12 cellular contexts compared by ENCODE assay signal in genomic region chr22:20751185-20751851, GRCh38. TPM values are rescaled to one million over a fixed set of nuclear protein-coding genes. Genes with fewer than 3 reads are reported as not detected.
A peak's percentile ranks its signal among the peaks of the same experiment; 100 is the strongest.
DNase-seq lines count a peak whose midpoint lies in the region; ATAC-seq and TF ChIP-seq lines count a peak whose summit lies in the region.
"Had no signal": no experiment of that assay in that cellular context is flagged by ENCODE, and none has a peak within 500 bp of the region (broad histone marks: within the 10 kb centered on the region; RNA-seq: fewer than 3 reads in every experiment).

No MANE protein-coding gene starts in this region.

- H3K9me2 ChIP-seq in GM23338 (ENCODE audit: insufficient read depth): no peaks in the 10 kb centered on the region

- TF ChIP-seq CTCF in GM23338 (conservative IDR thresholded peaks at IDR 0.05; ENCODE audit: low read depth in 2 of 2) (peak; percentile 30 to 54; a peak in 2 of 4 replicates), fibroblast of villous mesenchyme (IDR thresholded peaks at IDR 0.05; ENCODE audit: insufficient read depth, low read depth, low read length) (peak; percentile 9), prostate gland (IDR thresholded peaks at IDR 0.05) (no peak), GM20000 (IDR thresholded peaks at IDR 0.05; ENCODE audit: extremely low read depth, missing control alignments) (no peak)

- H3K36me3 Mint-ChIP-seq in GM23338 (ENCODE audit: low read depth): peaks cover 2% of the 10 kb centered on the region; the same call in 1 of the 3 replicates

- ATAC-seq in GM23338: peak; percentile 90

- no peaks in the 10 kb centered on the region for H3K4me1 Mint-ChIP-seq in GM23338

- H3K4me2 ChIP-seq in GM23338: no peak overlapping the region

- intact Hi-C loops in prostate gland (cut with DNase I): no loop called here

- H3K27me3 ChIP-seq in GM23338 (ENCODE audit: insufficient read depth) (no peaks in the 10 kb centered on the region), SJCRH30 (no peaks in the 10 kb centered on the region), prostate gland (replicated peaks; ENCODE audit: insufficient read depth) (no peaks in the 10 kb centered on the region)

- H3K79me2 ChIP-seq in GM23338 (replicated peaks; ENCODE audit: insufficient read depth): no peaks in the 10 kb centered on the region

- H3K9me3 ChIP-seq in SJCRH30 (replicated peaks) (no peaks in the 10 kb centered on the region), prostate gland (no peaks in the 10 kb centered on the region)
- H3K9me3 ChIP-seq: thoracic aorta had no signal

- peaks cover 10% of the 10 kb centered on the region for H3K27me3 Mint-ChIP-seq in GM23338 (ENCODE audit: insufficient read depth, low read depth, poor library complexity)

- no peak overlapping the region for H3K4me3 Mint-ChIP-seq in GM23338

- H3K36me3 ChIP-seq in GM23338 (ENCODE audit: insufficient read depth) (no peaks in the 10 kb centered on the region), SJCRH30 (peaks cover 10% of the 10 kb centered on the region), prostate gland (no peaks in the 10 kb centered on the region)

- no peak for TF ChIP-seq POLR2A in prostate gland (IDR thresholded peaks at IDR 0.05)

- DNase-seq in GM23338 (ENCODE audit: low spot score) (peak; percentile 75), SJCRH30 (peak; percentile 78 to 80), fibroblast of villous mesenchyme (ENCODE audit: low read depth) (no peak), prostate gland (ENCODE audit: low spot score) (peak; percentile 16), GM20000 (ENCODE audit: low spot score) (no peak), NCI-H226 (no peak)
- DNase-seq in activated CD4-positive, alpha-beta T cell treated with anti-CD3 and anti-CD28 coated beads, Interleukin-2, amount 50 U/mL, for 1 hour: no peak
- DNase-seq in stimulated activated CD8-positive, alpha-beta memory T cell treated with anti-CD3 and anti-CD28 coated beads, Interleukin-4, amount 100 ng/mL, for 48 hours: no peak
- DNase-seq: activated CD4-positive, alpha-beta T cell treated with anti-CD3 and anti-CD28 coated beads for 1 hour; midbrain had no signal

- H4K20me1 ChIP-seq in GM23338 (replicated peaks; ENCODE audit: insufficient read depth): no peaks in the 10 kb centered on the region

- H3K4me3 ChIP-seq in GM23338 (no peak overlapping the region), SJCRH30 (peak overlapping the region; percentile 8), fibroblast of villous mesenchyme (ENCODE audit: low read depth, low read length) (no peak overlapping the region), prostate gland (no peak overlapping the region)
- H3K4me3 ChIP-seq: thoracic aorta had no signal

- WGBS in prostate gland: 70% methylated on average over 17 of the region's 18 CpGs

- H3K4me1 ChIP-seq in GM23338 (ENCODE audit: insufficient read depth) (no peaks in the 10 kb centered on the region), SJCRH30 (peaks cover 26% of the 10 kb centered on the region), prostate gland (replicated peaks) (peaks cover 23% of the 10 kb centered on the region)

- H3K27ac ChIP-seq in GM23338 (ENCODE audit: low read depth): no peak overlapping the region
- peak overlapping the region; percentile 56 for H3K27ac ChIP-seq in SJCRH30
- peak overlapping the region in 1 of 2 donors; percentile 60 for H3K27ac ChIP-seq in prostate gland
- H3K27ac ChIP-seq: epithelial cell of prostate had no signal

- H3K9me3 Mint-ChIP-seq in GM23338: no peaks in the 10 kb centered on the region

- no peak overlapping the region for H2AFZ ChIP-seq in GM23338

- H3K27ac Mint-ChIP-seq in GM23338: no peak overlapping the region

- H3F3A ChIP-seq in GM23338 (replicated peaks; ENCODE audit: low read depth): no peaks in the 10 kb centered on the region

TF ChIP-seq in GM23338, 12 proteins besides CTCF, POLR2A, EP300 and RAD21:
- TF ChIP-seq REST (IDR thresholded peaks at IDR 0.05; ENCODE audit: unreplicated experiment) (no peak), EZH2 (IDR thresholded peaks at IDR 0.05; ENCODE audit: low read depth, unreplicated experiment) (no peak)

RNA-seq across cellular contexts. Expression of gene SERPIND1, which starts 22.6 kb away (rescaled TPM):
- total RNA-seq in GM23338 (2014; rRNA removed; shearing (Covaris generic)): not detected in 2 replicates
- not detected in 2 replicates for polyA plus RNA-seq in GM23338 (2016; fragmentation: Nextera tagmentation; extraction: Ambion mirVana)
- 0.04 TPM in 1 of 2 replicates, not detected in the other for total RNA-seq in SJCRH30 (2014; rRNA removed; shearing (Covaris generic))
- total RNA-seq in fibroblast of villous mesenchyme (under 0.01 TPM in 1 of 2 replicates, not detected in the other), prostate gland (not detected)
- total RNA-seq: thoracic aorta had no signal

Comparison
In these comparisons a context has a peak if more than half of its experiments do, and no peak if none do; other contexts are left out.
1. DNase-seq: peak in GM23338 (single experiment), SJCRH30 (2 of 2) and prostate gland (single experiment); none in fibroblast of villous mesenchyme (single experiment), activated CD4-positive, alpha-beta T cell treated with anti-CD3 and anti-CD28 coated beads, Interleukin-2, amount 50 U/mL, for 1 hour (single experiment), stimulated activated CD8-positive, alpha-beta memory T cell treated with anti-CD3 and anti-CD28 coated beads, Interleukin-4, amount 100 ng/mL, for 48 hours (single experiment), GM20000 (single experiment) and NCI-H226 (single experiment).
2. CTCF ChIP-seq: peak in GM23338 (2 of 2) and fibroblast of villous mesenchyme (single experiment); none in prostate gland (0 of 4) and GM20000 (single experiment).